Comparison of ENCODE assay signal across 1 cellular context in the genomic region with DNA sequence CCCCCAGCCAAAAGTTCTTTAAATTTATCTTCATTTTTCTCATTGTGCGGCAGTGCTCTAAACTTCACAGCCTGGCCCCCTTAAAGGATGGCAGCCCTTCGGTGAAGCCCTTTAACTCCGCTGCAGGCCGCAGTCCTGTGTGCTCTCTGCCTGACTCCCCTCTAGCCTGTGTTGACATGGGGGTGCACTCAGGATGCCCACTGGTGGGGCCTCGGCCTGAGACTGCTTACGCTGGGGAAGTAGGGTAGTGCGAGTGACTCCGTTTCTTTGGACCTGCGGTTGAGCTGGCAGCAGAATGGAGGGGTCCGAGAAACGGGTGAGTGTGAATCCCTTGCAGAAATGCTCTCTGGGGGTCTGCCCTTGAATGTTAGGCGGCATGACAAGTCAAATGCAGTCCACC.
TF ChIP-seq lines count a peak whose summit lies in the region.

No MANE protein-coding gene starts in this region.

TF ChIP-seq in WTC11, 78 proteins besides CTCF, POLR2A, EP300 and RAD21 (continued from another document):
- TF ChIP-seq, protein P1, sequence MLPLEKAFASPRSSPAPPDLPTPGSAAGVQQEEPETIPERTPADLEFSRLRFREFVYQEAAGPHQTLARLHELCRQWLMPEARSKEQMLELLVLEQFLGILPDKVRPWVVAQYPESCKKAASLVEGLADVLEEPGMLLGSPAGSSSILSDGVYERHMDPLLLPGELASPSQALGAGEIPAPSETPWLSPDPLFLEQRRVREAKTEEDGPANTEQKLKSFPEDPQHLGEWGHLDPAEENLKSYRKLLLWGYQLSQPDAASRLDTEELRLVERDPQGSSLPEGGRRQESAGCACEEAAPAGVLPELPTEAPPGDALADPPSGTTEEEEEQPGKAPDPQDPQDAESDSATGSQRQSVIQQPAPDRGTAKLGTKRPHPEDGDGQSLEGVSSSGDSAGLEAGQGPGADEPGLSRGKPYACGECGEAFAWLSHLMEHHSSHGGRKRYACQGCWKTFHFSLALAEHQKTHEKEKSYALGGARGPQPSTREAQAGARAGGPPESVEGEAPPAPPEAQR (CRISPR knock-in tag; IDR thresholded peaks at IDR 0.05): no peak
- TF ChIP-seq, protein P2, sequence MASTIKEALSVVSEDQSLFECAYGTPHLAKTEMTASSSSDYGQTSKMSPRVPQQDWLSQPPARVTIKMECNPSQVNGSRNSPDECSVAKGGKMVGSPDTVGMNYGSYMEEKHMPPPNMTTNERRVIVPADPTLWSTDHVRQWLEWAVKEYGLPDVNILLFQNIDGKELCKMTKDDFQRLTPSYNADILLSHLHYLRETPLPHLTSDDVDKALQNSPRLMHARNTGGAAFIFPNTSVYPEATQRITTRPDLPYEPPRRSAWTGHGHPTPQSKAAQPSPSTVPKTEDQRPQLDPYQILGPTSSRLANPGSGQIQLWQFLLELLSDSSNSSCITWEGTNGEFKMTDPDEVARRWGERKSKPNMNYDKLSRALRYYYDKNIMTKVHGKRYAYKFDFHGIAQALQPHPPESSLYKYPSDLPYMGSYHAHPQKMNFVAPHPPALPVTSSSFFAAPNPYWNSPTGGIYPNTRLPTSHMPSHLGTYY (CRISPR knock-in tag; IDR thresholded peaks at IDR 0.05): no peak
- TF ChIP-seq HMGA2 (CRISPR knock-in tag; IDR thresholded peaks at IDR 0.05) (no peak), SP1 (CRISPR knock-in tag; conservative IDR thresholded peaks at IDR 0.05) (no peak)
